ENCODE assay signal across 27 cellular contexts in the genomic region with DNA sequence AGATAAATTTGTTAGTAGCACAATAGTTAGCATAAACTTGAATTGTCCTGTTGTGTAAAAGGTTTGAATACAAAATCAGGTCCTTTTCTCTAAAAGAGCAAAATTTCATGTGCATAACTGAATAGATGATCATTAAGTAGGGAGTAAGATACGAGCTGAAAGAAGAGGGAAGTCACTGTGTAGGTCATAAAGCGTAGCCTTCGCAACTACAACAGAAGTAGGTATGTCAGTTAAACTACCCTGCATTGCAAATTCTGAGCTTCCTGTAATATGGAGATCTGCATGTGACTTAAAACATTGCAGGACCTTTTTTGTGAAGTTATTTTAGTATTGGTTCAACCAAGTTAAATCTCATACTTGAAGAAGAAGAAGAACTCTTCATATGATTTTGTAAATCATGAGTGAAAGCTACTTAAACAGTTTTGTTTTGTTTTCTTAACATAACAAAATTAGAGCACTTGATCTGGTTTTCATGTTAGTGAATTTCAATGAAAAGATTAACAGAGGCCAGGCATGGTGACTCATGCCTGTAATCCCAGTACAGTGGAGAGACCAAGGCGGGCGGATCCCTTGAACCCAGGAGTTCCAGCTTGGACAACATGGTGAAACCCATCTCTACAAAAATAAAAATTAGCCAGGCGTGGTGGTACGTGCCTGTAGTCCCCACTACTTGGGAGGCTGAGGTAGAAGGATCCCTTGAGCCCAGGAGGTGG. TPM values are rescaled to one million over a fixed set of nuclear protein-coding genes. Genes with fewer than 3 reads are reported as not detected.
DNase-seq lines count a peak whose midpoint lies in the region; ATAC-seq and TF ChIP-seq lines count a peak whose summit lies in the region.
"Had no signal": no experiment of that assay in that cellular context is flagged by ENCODE, and none has a peak within 500 bp of the region (broad histone marks: within the 10 kb centered on the region; RNA-seq: fewer than 3 reads in every experiment).

No MANE protein-coding gene starts in this region.

- intact Hi-C loops in lower lobe of right lung (cut with DNase I): no loop called here

- H3K4me1 ChIP-seq in lower lobe of right lung: no peaks in the 10 kb centered on the region

- no peak overlapping the region for H3K4me3 ChIP-seq in lower lobe of right lung
- H3K4me3 ChIP-seq: dorsolateral prefrontal cortex, GM23248, tibial artery had no signal

- no peak for TF ChIP-seq CTCF in lower lobe of right lung (IDR thresholded peaks at IDR 0.05)

- no peak overlapping the region for H3K27ac ChIP-seq in lower lobe of right lung
- H3K27ac ChIP-seq: GM23248, KMS-11, RWPE1, tibial artery had no signal

- no peaks in the 10 kb centered on the region for H3K9me3 ChIP-seq in lower lobe of right lung
- H3K9me3 ChIP-seq: tibial artery had no signal

- no peaks in the 10 kb centered on the region for H3K27me3 ChIP-seq in lower lobe of right lung (ENCODE audit: low read depth)
- H3K27me3 ChIP-seq: dorsolateral prefrontal cortex, tibial artery had no signal

- DNase-seq in EL (peak; percentile 5), KBM-7 (peak; percentile 22), SKM-1 (lab: John Stamatoyannopoulos, UW; ENCODE audit: unreplicated experiment) (peak; percentile 57), lower lobe of right lung (no peak), HK-2 (ENCODE audit: unreplicated experiment) (no peak)
- DNase-seq in stimulated activated naive CD8-positive, alpha-beta T cell treated with anti-CD3 and anti-CD28 coated beads, Interleukin-15, Interleukin-2, amounts not matched to agents 100 U/mL and 50 U/mL, for 24 hours: no peak
- DNase-seq: activated CD4-positive, alpha-beta T cell treated with anti-CD3 and anti-CD28 coated beads for 36 hours; aorta; caudate nucleus; CD8-positive, alpha-beta T cell; DMS53; dorsolateral prefrontal cortex; GM23248; head of caudate nucleus; left cardiac atrium; mesenchymal stem cell; NCI-H1417 treated with DMSO at 0.1 percent for 48 hours; NCI-H2107; NCI-H510A; nucleus accumbens; stimulated activated CD4-positive, alpha-beta T cell treated with anti-CD3 and anti-CD28 coated beads, Interleukin-4, amount 100 ng/mL, for 24 hours; stimulated activated naive CD8-positive, alpha-beta T cell treated with anti-CD3 and anti-CD28 coated beads, Interleukin-15, amount 100 ng/mL, for 72 hours; tibial artery had no signal

- ATAC-seq in lower lobe of right lung: peak; percentile 51 to 57
- no peak for ATAC-seq in GM21360 (IDR thresholded peaks at IDR 0.05; ENCODE audit: unreplicated experiment)
- no peak for ATAC-seq in GM18867 (IDR thresholded peaks at IDR 0.05; ENCODE audit: unreplicated experiment)
- no peak for ATAC-seq in stimulated activated naive CD8-positive, alpha-beta T cell treated with anti-CD3 and anti-CD28 coated beads, Interleukin-15, Interleukin-2, amounts not matched to agents 100 U/mL and 50 U/mL, for 24 hours
- ATAC-seq: activated CD4-positive, alpha-beta T cell treated with anti-CD3 and anti-CD28 coated beads for 36 hours; CD8-positive, alpha-beta T cell; left cardiac atrium; stimulated activated naive CD8-positive, alpha-beta T cell treated with anti-CD3 and anti-CD28 coated beads, Interleukin-15, amount 100 ng/mL, for 72 hours had no signal

- in situ Hi-C loops in KBM-7 (cut with MboI; ENCODE audit: low pct_unique_long_range_greater_than_20kb, low sequenced_read_pairs): no loop called here

- H3K36me3 ChIP-seq in lower lobe of right lung: peaks cover 7% of the 10 kb centered on the region

RNA-seq across cellular contexts. Expression of gene ARMC8, which starts 26.4 kb away (rescaled TPM):
- 45.3 TPM for total RNA-seq in lower lobe of right lung

RNA-seq across cellular contexts. Expression of gene DBR1, which starts 38.8 kb away (rescaled TPM):
- 17.5 TPM for total RNA-seq in lower lobe of right lung

Comparison
In these comparisons a context has a peak if more than half of its experiments do, and no peak if none do; other contexts are left out.
1. DNase-seq: peak in EL (single experiment), KBM-7 (single experiment) and SKM-1 (single experiment); none in lower lobe of right lung (single experiment), HK-2 (single experiment) and stimulated activated naive CD8-positive, alpha-beta T cell treated with anti-CD3 and anti-CD28 coated beads, Interleukin-15, Interleukin-2, amounts not matched to agents 100 U/mL and 50 U/mL, for 24 hours (single experiment).
2. ATAC-seq: peak in lower lobe of right lung (2 of 2); none in GM21360 (single experiment), GM18867 (single experiment) and stimulated activated naive CD8-positive, alpha-beta T cell treated with anti-CD3 and anti-CD28 coated beads, Interleukin-15, Interleukin-2, amounts not matched to agents 100 U/mL and 50 U/mL, for 24 hours (single experiment).